10 cellular contexts compared by ENCODE assay signal in the genomic region with DNA sequence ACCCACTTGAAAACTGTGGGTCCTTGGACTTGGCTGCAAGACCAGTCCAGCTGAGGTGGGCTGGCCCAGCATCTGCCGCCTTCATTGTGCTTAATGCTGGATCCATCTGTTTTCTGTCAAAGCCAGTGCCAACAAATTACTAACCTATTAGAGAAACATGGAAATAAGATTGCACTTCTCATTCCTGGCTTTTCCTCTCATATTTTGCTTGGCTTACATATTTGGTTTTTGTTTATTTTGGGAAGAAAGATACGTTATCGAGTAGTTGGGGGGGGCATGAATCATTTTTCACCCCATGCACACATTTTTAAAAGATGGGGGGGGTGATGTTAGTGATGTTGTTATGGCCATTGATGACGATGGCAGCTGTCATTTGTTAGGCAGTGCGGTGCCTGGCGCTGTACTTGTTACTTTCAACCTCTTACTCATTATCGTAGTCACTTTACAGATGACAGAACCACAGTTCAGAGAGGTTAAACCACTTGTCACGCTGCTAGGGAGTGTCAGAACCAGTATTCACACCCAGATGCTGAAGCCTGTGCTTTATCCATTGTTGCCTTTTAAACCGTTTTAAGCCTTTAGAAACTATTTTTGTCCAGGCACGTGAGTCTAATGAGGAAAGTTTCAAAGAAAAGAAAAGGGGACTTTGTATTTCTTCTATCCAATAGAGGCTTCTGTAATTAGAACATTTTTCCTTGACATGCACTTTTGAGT.
DNase-seq lines count a peak whose midpoint lies in the region; ATAC-seq and TF ChIP-seq lines count a peak whose summit lies in the region.
"Had no signal": no experiment of that assay in that cellular context is flagged by ENCODE, and none has a peak within 500 bp of the region (broad histone marks: within the 10 kb centered on the region; RNA-seq: fewer than 3 reads in every experiment).

No MANE protein-coding gene starts in this region.

- POLR2A ChIA-PET in activated CD8-positive, alpha-beta T cell treated with anti-CD3 and anti-CD28 coated beads for 36 hours (lab: Charles Lee): interaction anchor here (1.0 kb wide), 1 partner anchor 88 kb away, joined by 3 read pairs; no protein-coding TSS in a partner anchor

- 12 to 16% methylated on average over 10 of the region's 10 CpGs for WGBS in heart right ventricle, 2 donors

- ATAC-seq in activated CD8-positive, alpha-beta T cell treated with anti-CD3 and anti-CD28 coated beads for 36 hours: peak; percentile 94
- peak; percentile 35 to 90 (median 75) for ATAC-seq in heart right ventricle
- no peak for ATAC-seq in stimulated activated naive B cell treated with anti-CD40 and anti-IgM and Interleukin-4, amounts not matched to agents 10 μg/mL and 1 μg/mL and 100 μg/mL, for 72 hours (replicated peaks)
- no peak for ATAC-seq in GM19463 (IDR thresholded peaks at IDR 0.05; ENCODE audit: unreplicated experiment)

- H3K4me3 ChIP-seq in heart right ventricle: no peak overlapping the region

- DNase-seq in activated CD4-positive, alpha-beta T cell treated with anti-CD3 and anti-CD28 coated beads, Interleukin-2, amount 50 U/mL, for 48 hours: peak; percentile 25 to 36
- DNase-seq in activated CD4-positive, alpha-beta T cell treated with anti-CD3 and anti-CD28 coated beads, Interleukin-2, amount 50 U/mL, for 4 hours: no peak
- DNase-seq in activated CD8-positive, alpha-beta T cell treated with anti-CD3 and anti-CD28 coated beads for 36 hours: peak; percentile 73
- DNase-seq in heart right ventricle: peak; percentile 54 to 60
- no peak for DNase-seq in stimulated activated naive B cell treated with anti-CD40 and anti-IgM and Interleukin-4, amounts not matched to agents 10 μg/mL and 1 μg/mL and 100 μg/mL, for 72 hours
- DNase-seq in activated CD4-positive, CD25-positive, alpha-beta regulatory T cell treated with anti-CD3 and anti-CD28 coated beads, Interleukin-2, amount 50 U/mL, for 72 hours: no peak
- no peak for DNase-seq in NCI-H1930 (lab: John Stamatoyannopoulos, UW)
- DNase-seq: activated naive CD8-positive, alpha-beta T cell treated with anti-CD3 and anti-CD28 coated beads, Interleukin-2, amount 10 ng/mL, durations not matched to agents 7 days and 5 days had no signal

- CTCF ChIA-PET in activated CD8-positive, alpha-beta T cell treated with anti-CD3 and anti-CD28 coated beads for 36 hours (lab: Charles Lee): no interaction called here

- H3K9me3 Mint-ChIP-seq in activated CD8-positive, alpha-beta T cell treated with anti-CD3 and anti-CD28 coated beads for 36 hours: no peaks in the 10 kb centered on the region
- no peaks in the 10 kb centered on the region for H3K9me3 Mint-ChIP-seq in stimulated activated naive B cell treated with anti-CD40 and anti-IgM and Interleukin-4, amounts not matched to agents 10 μg/mL and 1 μg/mL and 100 μg/mL, for 72 hours
- H3K9me3 Mint-ChIP-seq: activated naive CD8-positive, alpha-beta T cell treated with anti-CD3 and anti-CD28 coated beads, Interleukin-2, amount 10 ng/mL, durations not matched to agents 7 days and 5 days had no signal

- TF ChIP-seq CTCF in activated CD8-positive, alpha-beta T cell treated with anti-CD3 and anti-CD28 coated beads for 36 hours (IDR thresholded peaks at IDR 0.05): no peak
- no peak for TF ChIP-seq CTCF in heart right ventricle (IDR thresholded peaks at IDR 0.05)

- peaks cover 9% of the 10 kb centered on the region for H3K36me3 Mint-ChIP-seq in activated CD8-positive, alpha-beta T cell treated with anti-CD3 and anti-CD28 coated beads for 36 hours (ENCODE audit: low read depth)
- H3K36me3 Mint-ChIP-seq in stimulated activated naive B cell treated with anti-CD40 and anti-IgM and Interleukin-4, amounts not matched to agents 10 μg/mL and 1 μg/mL and 100 μg/mL, for 72 hours: peaks cover 12 to 37% of the 10 kb centered on the region in 2 donors

- peaks cover 28% of the 10 kb centered on the region for H3K4me1 Mint-ChIP-seq in activated CD8-positive, alpha-beta T cell treated with anti-CD3 and anti-CD28 coated beads for 36 hours (ENCODE audit: low read depth)
- H3K4me1 Mint-ChIP-seq in stimulated activated naive B cell treated with anti-CD40 and anti-IgM and Interleukin-4, amounts not matched to agents 10 μg/mL and 1 μg/mL and 100 μg/mL, for 72 hours: no peaks in the 10 kb centered on the region
- H3K4me1 Mint-ChIP-seq: activated naive CD8-positive, alpha-beta T cell treated with anti-CD3 and anti-CD28 coated beads, Interleukin-2, amount 10 ng/mL, durations not matched to agents 7 days and 5 days had no signal

- no peaks in the 10 kb centered on the region for H3K27me3 Mint-ChIP-seq in activated CD8-positive, alpha-beta T cell treated with anti-CD3 and anti-CD28 coated beads for 36 hours
- no peaks in the 10 kb centered on the region for H3K27me3 Mint-ChIP-seq in stimulated activated naive B cell treated with anti-CD40 and anti-IgM and Interleukin-4, amounts not matched to agents 10 μg/mL and 1 μg/mL and 100 μg/mL, for 72 hours
- H3K27me3 Mint-ChIP-seq: activated naive CD8-positive, alpha-beta T cell treated with anti-CD3 and anti-CD28 coated beads, Interleukin-2, amount 10 ng/mL, durations not matched to agents 7 days and 5 days had no signal

- H3K27ac Mint-ChIP-seq in activated CD8-positive, alpha-beta T cell treated with anti-CD3 and anti-CD28 coated beads for 36 hours: no peak overlapping the region
- peak overlapping the region; percentile 47 for H3K27ac Mint-ChIP-seq in stimulated activated naive B cell treated with anti-CD40 and anti-IgM and Interleukin-4, amounts not matched to agents 10 μg/mL and 1 μg/mL and 100 μg/mL, for 72 hours
- H3K27ac Mint-ChIP-seq: activated naive CD8-positive, alpha-beta T cell treated with anti-CD3 and anti-CD28 coated beads, Interleukin-2, amount 10 ng/mL, durations not matched to agents 7 days and 5 days had no signal

- H3K36me3 ChIP-seq in heart right ventricle: peaks cover 0 to 36% (median 0%) of the 10 kb centered on the region in 9 donors

- no peak overlapping the region for H3K4me3 Mint-ChIP-seq in activated CD8-positive, alpha-beta T cell treated with anti-CD3 and anti-CD28 coated beads for 36 hours
- no peak overlapping the region for H3K4me3 Mint-ChIP-seq in stimulated activated naive B cell treated with anti-CD40 and anti-IgM and Interleukin-4, amounts not matched to agents 10 μg/mL and 1 μg/mL and 100 μg/mL, for 72 hours
- H3K4me3 Mint-ChIP-seq: activated naive CD8-positive, alpha-beta T cell treated with anti-CD3 and anti-CD28 coated beads, Interleukin-2, amount 10 ng/mL, durations not matched to agents 7 days and 5 days; neural crest cell had no signal

- H3K27ac ChIP-seq in heart right ventricle: peak overlapping the region in 9 of 10 donors; percentile 20 to 74 (median 52)

- H3K9me3 ChIP-seq in heart right ventricle: no peaks in the 10 kb centered on the region

- intact Hi-C loops in activated CD8-positive, alpha-beta T cell treated with anti-CD3 and anti-CD28 coated beads for 36 hours (cut with micrococcal nuclease): no loop called here
- intact Hi-C loops in heart right ventricle (cut with DNase I): loop anchor here in 2 of 10 donors (10.0 kb wide), 2 partner anchors 109 to 131 kb away; no protein-coding TSS in a partner anchor

- H3K4me1 ChIP-seq in heart right ventricle: peaks cover 16 to 47% (median 41%) of the 10 kb centered on the region in 9 donors

- no peaks in the 10 kb centered on the region for H3K27me3 ChIP-seq in heart right ventricle

Comparison
In these comparisons a context has a peak if more than half of its experiments do, and no peak if none do; other contexts are left out.
1. DNase-seq: peak in activated CD4-positive, alpha-beta T cell treated with anti-CD3 and anti-CD28 coated beads, Interleukin-2, amount 50 U/mL, for 48 hours (2 of 2), activated CD8-positive, alpha-beta T cell treated with anti-CD3 and anti-CD28 coated beads for 36 hours (single experiment) and heart right ventricle (2 of 2); none in activated CD4-positive, alpha-beta T cell treated with anti-CD3 and anti-CD28 coated beads, Interleukin-2, amount 50 U/mL, for 4 hours (0 of 2), stimulated activated naive B cell treated with anti-CD40 and anti-IgM and Interleukin-4, amounts not matched to agents 10 μg/mL and 1 μg/mL and 100 μg/mL, for 72 hours (single experiment), activated CD4-positive, CD25-positive, alpha-beta regulatory T cell treated with anti-CD3 and anti-CD28 coated beads, Interleukin-2, amount 50 U/mL, for 72 hours (single experiment) and NCI-H1930 (0 of 2).
2. ATAC-seq: peak in activated CD8-positive, alpha-beta T cell treated with anti-CD3 and anti-CD28 coated beads for 36 hours (single experiment) and heart right ventricle (8 of 8); none in stimulated activated naive B cell treated with anti-CD40 and anti-IgM and Interleukin-4, amounts not matched to agents 10 μg/mL and 1 μg/mL and 100 μg/mL, for 72 hours (0 of 2) and GM19463 (single experiment).